9 cellular contexts compared by ENCODE assay signal in genomic region chr11:60970369-60970774, GRCh38. TPM values are rescaled to one million over a fixed set of nuclear protein-coding genes. Genes with fewer than 3 reads are reported as not detected.
DNase-seq lines count a peak whose midpoint lies in the region; ATAC-seq, FAIRE-seq and TF ChIP-seq lines count a peak whose summit lies in the region.
"Had no signal": no experiment of that assay in that cellular context is flagged by ENCODE, and none has a peak within 500 bp of the region (broad histone marks: within the 10 kb centered on the region; RNA-seq: fewer than 3 reads in every experiment).

No MANE protein-coding gene starts in this region.

- TF ChIP-seq CTCF in AG09319 (IDR thresholded peaks at IDR 0.05; ENCODE audit: low read depth, low read length) (peak; percentile 81), fibroblast of lung (conservative IDR thresholded peaks at IDR 0.05 in 1 of 2, IDR thresholded peaks at IDR 0.05 in 1 of 2; ENCODE audit: low read depth in 1 of 2, low read length in 2 of 2) (peak; percentile 82), pancreas (IDR thresholded peaks at IDR 0.05) (peak; percentile 64 to 91 (median 79))

- H2AFZ ChIP-seq in fibroblast of lung (ENCODE audit: low read length) = no peak overlapping the region

- peak; percentile 58 for ATAC-seq in GM19438 (IDR thresholded peaks at IDR 0.05; ENCODE audit: low read depth, unreplicated experiment)
- ATAC-seq in pancreas = peak; percentile 71 to 94 (median 92)
- ATAC-seq in aorta (ENCODE audit: low FRiP score) = peak; percentile 58
- no peak for ATAC-seq in GM19328 (IDR thresholded peaks at IDR 0.05; ENCODE audit: unreplicated experiment)

- FAIRE-seq in pancreas (lab: Jason Lieb, UNC) = no peak

- no peaks in the 10 kb centered on the region for H4K20me1 ChIP-seq in fibroblast of lung (ENCODE audit: control insufficient read depth, extremely low read depth, insufficient read depth, low read length)

- intact Hi-C loops in pancreas (cut with DNase I) (no loop called here), aorta (cut with DNase I) (no loop called here)

- H3K4me3 ChIP-seq in fibroblast of lung (replicated peaks in 1 of 4; ENCODE audit: control extremely low read depth in 1 of 4, insufficient read depth in 1 of 4, low read depth in 3 of 4, low read length in 4 of 4) (no peak overlapping the region), pancreas (no peak overlapping the region), aorta (ENCODE audit: low read length in 2 of 2) (no peak overlapping the region)

- H3K4me2 ChIP-seq in fibroblast of lung (ENCODE audit: extremely low read depth, insufficient read depth, low read length) = no peak overlapping the region

- H3K27ac ChIP-seq in fibroblast of lung (ENCODE audit: insufficient read depth, low read length) = no peak overlapping the region
- no peak overlapping the region for H3K27ac ChIP-seq in pancreas
- no peak overlapping the region for H3K27ac ChIP-seq in aorta (ENCODE audit: low read depth in 1 of 2, low read length in 2 of 2)

- H3K4me1 ChIP-seq in fibroblast of lung (ENCODE audit: control insufficient read depth, extremely low read depth, insufficient read depth, low read length) (no peaks in the 10 kb centered on the region), pancreas (no peaks in the 10 kb centered on the region), aorta (ENCODE audit: control insufficient read depth in 1 of 2, insufficient read depth in 2 of 2, low read length in 2 of 2) (no peaks in the 10 kb centered on the region)

- no peak overlapping the region for H3K9ac ChIP-seq in fibroblast of lung (ENCODE audit: insufficient read depth, low read length)

- H3K27me3 ChIP-seq in fibroblast of lung (ENCODE audit: control insufficient read depth, insufficient read depth, low read length) = peaks cover 3% of the 10 kb centered on the region
- no peaks in the 10 kb centered on the region for H3K27me3 ChIP-seq in pancreas
- H3K27me3 ChIP-seq in aorta (ENCODE audit: control insufficient read depth in 1 of 2, insufficient read depth in 2 of 2, low read length in 1 of 2) = no peaks in the 10 kb centered on the region

- H3K9me3 ChIP-seq in fibroblast of lung (ENCODE audit: control insufficient read depth, insufficient read depth, low read depth, low read length) = no peaks in the 10 kb centered on the region
- H3K9me3 ChIP-seq in pancreas = no peaks in the 10 kb centered on the region
- H3K9me3 ChIP-seq in aorta (ENCODE audit: control insufficient read depth, low read length) = no peaks in the 10 kb centered on the region

- H3K79me2 ChIP-seq in fibroblast of lung (ENCODE audit: control insufficient read depth, insufficient read depth, low read length) = no peaks in the 10 kb centered on the region

- H3K36me3 ChIP-seq in fibroblast of lung (ENCODE audit: control insufficient read depth, insufficient read depth, low read length) = no peaks in the 10 kb centered on the region
- H3K36me3 ChIP-seq in pancreas = no peaks in the 10 kb centered on the region
- no peaks in the 10 kb centered on the region for H3K36me3 ChIP-seq in aorta (ENCODE audit: control insufficient read depth in 1 of 2, insufficient read depth in 2 of 2, low read length in 1 of 2)

- DNase-seq in AG09319 (ENCODE audit: extremely low read depth, low read depth) = no peak
- peak; percentile 35 for DNase-seq in NOMO-1 treated with dmso at 0.1 percent for 144 hours (lab: John Stamatoyannopoulos, UW; ENCODE audit: unreplicated experiment)
- DNase-seq in activated T-cell treated with anti-CD3 and anti-CD28 coated beads for 4 hours = peak; percentile 78
- peak; percentile 8 to 13 for DNase-seq in fibroblast of lung (ENCODE audit: low read depth in 2 of 2)
- peak; percentile 34 to 89 (median 68) for DNase-seq in pancreas
- peak; percentile 66 to 86 for DNase-seq in aorta

- WGBS in pancreas, 2 donors = 12 to 13% methylated on average over 9 of the region's 9 CpGs
- 21 to 24% methylated on average over 9 of the region's 9 CpGs for WGBS in aorta, 2 donors

RNA-seq across cellular contexts. Expression of gene CD6, which starts 1.1 kb away (rescaled TPM):
- not detected in 2 replicates for total RNA-seq in fibroblast of lung
- not detected in 2 replicates for polyA plus RNA-seq in fibroblast of lung
- polyA plus RNA-seq in fibroblast of lung (2012) = not detected in 2 replicates
- not detected in 2 replicates for polyA minus RNA-seq in fibroblast of lung (ENCODE audit: low replicate concordance)
- total RNA-seq in pancreas = 1 to 10 TPM in 4 of 6 donors, under 1 TPM in 2; 0.23 to 2.3 (median 1.2) TPM
- under 1 TPM; 0.65 to 0.96 TPM for polyA plus RNA-seq in pancreas
- 1 to 10 TPM; 1.6 to 2.2 TPM for total RNA-seq in aorta
- polyA plus RNA-seq in aorta = 1 to 10 TPM; 1.3 TPM
- total RNA-seq: pulmonary artery endothelial cell had no signal

RNA-seq across cellular contexts. Expression of gene SLC15A3, which starts 18.4 kb away (rescaled TPM):
- 19.5 and 29.9 TPM in 2 replicates for total RNA-seq in fibroblast of lung
- polyA plus RNA-seq in fibroblast of lung = 5.8 and 10.5 TPM in 2 replicates
- 18.7 and 37.0 TPM in 2 replicates for polyA plus RNA-seq in fibroblast of lung (2012)
- polyA minus RNA-seq in fibroblast of lung (ENCODE audit: low replicate concordance) = 34.8 and 117 TPM in 2 replicates
- total RNA-seq in pancreas = 10 to 100 TPM in 2 of 6 donors, 1 to 10 TPM in 4; 2.0 to 25.3 (median 4.5) TPM
- 1 to 10 TPM; 5.8 to 7.7 TPM for polyA plus RNA-seq in pancreas
- 10 to 100 TPM; 35.4 to 47.8 TPM for total RNA-seq in aorta
- polyA plus RNA-seq in aorta = 10 to 100 TPM; 21.2 to 36.4 TPM

RNA-seq across cellular contexts. Expression of gene TMEM132A, which starts 46.1 kb away (rescaled TPM):
- total RNA-seq in fibroblast of lung (13.2 and 20.8 TPM in 2 replicates), pancreas (10 to 100 TPM in 2 of 6 donors, 1 to 10 TPM in 4; 3.1 to 36.7 (median 3.6) TPM), aorta (1 to 10 TPM; 4.5 to 8.9 TPM)
- polyA plus RNA-seq in fibroblast of lung (6.7 and 6.9 TPM in 2 replicates), pancreas (10 to 100 TPM in 1 of 2 donors, 1 to 10 TPM in 1; 5.9 to 12.1 TPM), aorta (1 to 10 TPM; 1.6 to 2.5 TPM)
- polyA plus RNA-seq in fibroblast of lung (2012) = 15.5 and 19.7 TPM in 2 replicates
- 9.1 and 12.5 TPM in 2 replicates for polyA minus RNA-seq in fibroblast of lung (ENCODE audit: low replicate concordance)

RNA-seq across cellular contexts. Expression of gene TMEM109, which starts 56.4 kb away (rescaled TPM):
- total RNA-seq in fibroblast of lung (18.7 and 21.5 TPM in 2 replicates), pancreas (10 to 100 TPM; 35.1 to 51.9 (median 40.0) TPM), aorta (100 to 1,000 TPM; 105 to 127 TPM)
- polyA plus RNA-seq in fibroblast of lung (34.9 and 42.4 TPM in 2 replicates), pancreas (10 to 100 TPM; 28.2 to 53.0 TPM), aorta (100 to 1,000 TPM in 1 of 2 donors, 10 to 100 TPM in 1; 82.4 to 148 TPM)
- polyA plus RNA-seq in fibroblast of lung (2012) = 75.9 and 84.1 TPM in 2 replicates
- polyA minus RNA-seq in fibroblast of lung (ENCODE audit: low replicate concordance) = 130 and 134 TPM in 2 replicates
